9 cellular contexts compared by ENCODE assay signal in genomic region chrX:104565791-104566687, GRCh38. TPM values are rescaled to one million over a fixed set of nuclear protein-coding genes. Genes with fewer than 3 reads are reported as not detected.
DNase-seq lines count a peak whose midpoint lies in the region; ATAC-seq and TF ChIP-seq lines count a peak whose summit lies in the region.
"Had no signal": no experiment of that assay in that cellular context is flagged by ENCODE, and none has a peak within 500 bp of the region (broad histone marks: within the 10 kb centered on the region; RNA-seq: fewer than 3 reads in every experiment).

TSS of gene IL1RAPL2 (plus strand) at chrX:104566199.

- CTCF ChIA-PET in AG04450 (lab: Charles Lee) = no interaction called here

- POLR2A ChIA-PET in AG04450 (lab: Yijun Ruan, JAX) = no interaction called here

- peaks cover 4% of the 10 kb centered on the region for H3K4me1 ChIP-seq in iPS-18a (ENCODE audit: control insufficient read depth, low read depth, low read length)

- DNase-seq in AG04450 (ENCODE audit: low read depth, low spot score) (no peak), WERI-Rb-1 (peak; percentile 38), hippocampal formation (lab: John Stamatoyannopoulos, UW) (no peak)

- no peaks in the 10 kb centered on the region for H3K36me3 ChIP-seq in WERI-Rb-1
- H3K36me3 ChIP-seq in iPS-18a (ENCODE audit: control insufficient read depth, low read depth, low read length) = no peaks in the 10 kb centered on the region

- TF ChIP-seq CTCF in AG04450 (IDR thresholded peaks at IDR 0.05; ENCODE audit: low read depth, low read length) (peak; percentile 22), WERI-Rb-1 (IDR thresholded peaks at IDR 0.05; ENCODE audit: low read depth, low read length) (peak; percentile 74)

- peak; percentile 46 for ATAC-seq in GM18909 (IDR thresholded peaks at IDR 0.05; ENCODE audit: poor library complexity, unreplicated experiment)
- no peak for ATAC-seq in HG03175 (IDR thresholded peaks at IDR 0.05; ENCODE audit: unreplicated experiment)
- no peak for ATAC-seq in HG02642 (IDR thresholded peaks at IDR 0.05; ENCODE audit: poor library complexity, unreplicated experiment)

- H3K27me3 ChIP-seq in AG04450 (ENCODE audit: control insufficient read depth, insufficient read depth, low read length) (peaks cover 4% of the 10 kb centered on the region), WERI-Rb-1 (ENCODE audit: insufficient read depth, low read depth, severe bottlenecking) (peaks cover 68% of the 10 kb centered on the region), iPS-18a (ENCODE audit: control insufficient read depth, insufficient read depth, low read length) (peaks cover 65% of the 10 kb centered on the region)

- no peak within 1 kb of the TSS for H3K4me3 ChIP-seq in AG04450 (ENCODE audit: low read depth, low read length)
- no peak within 1 kb of the TSS for H3K4me3 ChIP-seq in WERI-Rb-1 (ENCODE audit: low read depth, low read length)
- peak within 1 kb of the TSS; percentile 87 for H3K4me3 ChIP-seq in iPS-18a (ENCODE audit: low read length)

- H3K27ac ChIP-seq in AG04450 (ENCODE audit: low read depth, low read length) (no peak within 1 kb of the TSS), WERI-Rb-1 (no peak within 1 kb of the TSS), iPS-18a (ENCODE audit: low read length) (no peak within 1 kb of the TSS), temporal lobe (ENCODE audit: low read depth, low read length) (no peak within 1 kb of the TSS)

- H3K9me3 ChIP-seq in AG04450 (ENCODE audit: control insufficient read depth, insufficient read depth, low read length) (no peaks in the 10 kb centered on the region), WERI-Rb-1 (ENCODE audit: severe bottlenecking) (no peaks in the 10 kb centered on the region), iPS-18a (ENCODE audit: control insufficient read depth, low read depth, low read length) (no peaks in the 10 kb centered on the region)

- peak within 1 kb of the TSS; percentile 9 for H3K9ac ChIP-seq in iPS-18a (ENCODE audit: low read length)

RNA-seq across cellular contexts. Expression of gene IL1RAPL2, which starts in this region (rescaled TPM):
- 0.71 and 1.3 TPM in 2 replicates for polyA plus RNA-seq in AG04450 (2011; rRNA removed)
- polyA minus RNA-seq in AG04450 (2011; rRNA and poly(A)+ RNA removed) = 0.56 and 1.0 TPM in 2 replicates
- total RNA-seq in temporal lobe = 10.8 TPM
- polyA plus RNA-seq: esophagus had no signal
